In the genomic region with DNA sequence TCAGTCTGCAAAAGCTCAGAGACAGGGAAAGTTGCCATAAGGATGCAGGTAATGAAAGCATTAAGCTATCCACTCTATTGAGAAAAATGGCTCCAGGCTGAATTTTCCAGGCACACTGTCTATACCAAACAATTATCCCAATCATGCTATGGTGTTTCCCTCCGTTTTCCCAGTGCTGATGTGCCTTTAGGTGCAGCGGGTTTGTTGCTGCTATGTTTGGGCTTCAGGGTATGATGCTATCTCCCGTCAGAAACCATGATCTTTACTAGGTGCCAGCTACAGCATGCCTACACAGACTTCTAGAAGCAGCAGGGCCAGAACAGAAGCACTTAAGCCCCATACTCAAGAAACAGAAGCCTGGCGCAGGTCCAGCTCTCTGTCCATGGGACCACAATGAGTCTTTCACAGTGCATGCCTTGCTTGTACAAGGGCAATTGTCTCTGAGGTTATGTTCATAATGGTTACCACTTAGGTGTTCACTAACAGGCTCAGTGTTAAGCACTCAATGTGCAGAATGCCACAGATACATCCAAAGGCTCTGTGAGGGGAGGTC, we compare ENCODE assay signal across 17 cellular contexts.
"Had no signal": no experiment of that assay in that cellular context is flagged by ENCODE, and none has a peak within 500 bp of the region (broad histone marks: within the 10 kb centered on the region; RNA-seq: fewer than 3 reads in every experiment).

No MANE protein-coding gene starts in this region.

- H3K27me3 ChIP-seq: uterus had no signal

- H3K9me3 ChIP-seq: lower lobe of right lung, thoracic aorta, uterus had no signal

- H3K4me1 ChIP-seq: parathyroid adenoma, uterus had no signal

- H3K4me1 Mint-ChIP-seq: stimulated activated naive CD8-positive, alpha-beta T cell treated with anti-CD3 and anti-CD28 coated beads, Interleukin-15, amount 100 ng/mL, for 72 hours had no signal

- ATAC-seq: activated T-cell treated with anti-CD3 and anti-CD28 coated beads, Interleukin-2, amount 50 U/mL, for 72 hours; esophagus mucosa; lower lobe of right lung; stimulated activated naive CD8-positive, alpha-beta T cell treated with anti-CD3 and anti-CD28 coated beads, Interleukin-15, amount 100 ng/mL, for 72 hours had no signal

- DNase-seq: activated CD4-positive, alpha-beta T cell treated with anti-CD3 and anti-CD28 coated beads for 1 hour; activated CD4-positive, alpha-beta T cell treated with anti-CD3 and anti-CD28 coated beads, Interleukin-2, amount 50 U/mL, for 48 hours; activated CD8-positive, alpha-beta memory T cell treated with anti-CD3 and anti-CD28 coated beads, Interleukin-2, amount 50 U/mL, for 4 hours; activated gamma-delta T cell treated with Interleukin-2 at 50 U/mL for 16 hours; activated naive CD8-positive, alpha-beta T cell treated with anti-CD3 and anti-CD28 coated beads for 36 hours; activated T-cell treated with anti-CD3 and anti-CD28 coated beads, Interleukin-2, amount 50 U/mL, for 72 hours; cerebellar nuclear complex; dermis blood vessel endothelial cell; lower lobe of right lung; naive B cell; stimulated activated CD4-positive, alpha-beta T cell treated with anti-CD3 and anti-CD28 coated beads, Interleukin-15, amount 100 ng/mL, for 24 hours; stimulated activated CD4-positive, alpha-beta T cell treated with anti-CD3 and anti-CD28 coated beads, Interleukin-4, amount 100 ng/mL, for 24 hours; stimulated activated naive CD8-positive, alpha-beta T cell treated with anti-CD3 and anti-CD28 coated beads, Interleukin-15, amount 100 ng/mL, for 72 hours; uterus had no signal

- H3K27ac ChIP-seq: parathyroid adenoma, thoracic aorta, uterus had no signal

- H3K9ac ChIP-seq: parathyroid adenoma had no signal

- H3K4me3 ChIP-seq: lower lobe of right lung, thoracic aorta, uterus had no signal

- H2AFZ ChIP-seq: parathyroid adenoma had no signal

- H3K27me3 Mint-ChIP-seq: activated naive CD8-positive, alpha-beta T cell treated with anti-CD3 and anti-CD28 coated beads for 36 hours; stimulated activated naive CD8-positive, alpha-beta T cell treated with anti-CD3 and anti-CD28 coated beads, Interleukin-15, amount 100 ng/mL, for 72 hours had no signal

- H3K27ac Mint-ChIP-seq: activated naive CD8-positive, alpha-beta T cell treated with anti-CD3 and anti-CD28 coated beads for 36 hours; activated T-cell treated with anti-CD3 and anti-CD28 coated beads, Interleukin-2, amount 50 U/mL, for 72 hours; stimulated activated naive CD8-positive, alpha-beta T cell treated with anti-CD3 and anti-CD28 coated beads, Interleukin-15, amount 100 ng/mL, for 72 hours had no signal

- H3K4me3 Mint-ChIP-seq: activated naive CD8-positive, alpha-beta T cell treated with anti-CD3 and anti-CD28 coated beads for 36 hours; activated T-cell treated with anti-CD3 and anti-CD28 coated beads, Interleukin-2, amount 50 U/mL, for 72 hours; stimulated activated naive CD8-positive, alpha-beta T cell treated with anti-CD3 and anti-CD28 coated beads, Interleukin-15, amount 100 ng/mL, for 72 hours had no signal

- H3K79me2 ChIP-seq: parathyroid adenoma had no signal

- H3K9me3 Mint-ChIP-seq: activated naive CD8-positive, alpha-beta T cell treated with anti-CD3 and anti-CD28 coated beads for 36 hours; activated T-cell treated with anti-CD3 and anti-CD28 coated beads, Interleukin-2, amount 50 U/mL, for 72 hours; naive B cell; stimulated activated naive CD8-positive, alpha-beta T cell treated with anti-CD3 and anti-CD28 coated beads, Interleukin-15, amount 100 ng/mL, for 72 hours had no signal

- H3K36me3 ChIP-seq: lower lobe of right lung, thoracic aorta, uterus had no signal

- H3K36me3 Mint-ChIP-seq: activated naive CD8-positive, alpha-beta T cell treated with anti-CD3 and anti-CD28 coated beads for 36 hours had no signal
